12 cellular contexts compared by ENCODE assay signal in the genomic region with DNA sequence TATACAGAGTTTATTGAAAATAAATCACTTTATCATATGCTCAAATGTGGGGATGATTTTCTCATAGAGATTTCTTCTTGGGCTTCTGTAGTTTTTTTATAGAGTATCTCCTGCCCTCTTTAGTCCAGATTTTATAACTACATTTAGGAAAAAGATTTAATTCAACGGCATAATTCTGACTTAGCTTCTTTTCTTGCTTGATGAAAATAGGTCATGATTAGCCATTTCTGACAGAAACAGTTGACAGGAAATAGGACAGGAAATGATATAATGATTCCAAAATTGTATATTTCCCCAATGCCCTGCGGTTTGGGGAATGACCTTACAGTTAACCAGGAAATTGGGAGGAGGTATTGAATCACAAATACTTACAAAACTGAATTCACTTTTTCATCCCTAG.
DNase-seq lines count a peak whose midpoint lies in the region; ATAC-seq, FAIRE-seq and TF ChIP-seq lines count a peak whose summit lies in the region.
"Had no signal": no experiment of that assay in that cellular context is flagged by ENCODE, and none has a peak within 500 bp of the region (broad histone marks: within the 10 kb centered on the region; RNA-seq: fewer than 3 reads in every experiment).

No MANE protein-coding gene starts in this region.

- H3K4me2 ChIP-seq in endothelial cell of umbilical vein (ENCODE audit: insufficient read depth, low read length) = peak overlapping the region; percentile 72

- no TSS peak for BruUV-seq in endothelial cell of umbilical vein (replicated peaks; lab: Mats Ljungman, UMichigan)

- peak overlapping the region; percentile 40 for H3K27ac ChIP-seq in endothelial cell of umbilical vein (ENCODE audit: insufficient read depth, low read depth, low read length)

- H3K4me1 ChIP-seq in endothelial cell of umbilical vein (ENCODE audit: control insufficient read depth, extremely low read depth, insufficient read depth, low read length) = peaks cover 14% of the 10 kb centered on the region
- H3K4me1 ChIP-seq in mucosa of descending colon (ENCODE audit: low read depth) = no peaks in the 10 kb centered on the region

- intact Hi-C loops in endothelial cell of umbilical vein (cut with micrococcal nuclease) (loop anchor here (1.0 to 10.0 kb wide), 6 partner anchors 210 to 1798 kb away; no protein-coding TSS in a partner anchor), mucosa of descending colon (cut with DNase I, micrococcal nuclease) (no loop called here)

- H3K79me2 ChIP-seq in endothelial cell of umbilical vein (ENCODE audit: control insufficient read depth, insufficient read depth, low read length) = no peaks in the 10 kb centered on the region

- peaks cover 3% of the 10 kb centered on the region for H3K9me3 Mint-ChIP-seq in stimulated activated effector memory CD8-positive, alpha-beta T cell treated with anti-CD3 and anti-CD28 coated beads, Interleukin-12 subunit alpha, Interleukin-12 subunit beta, amount 100 ng/mL, for 72 hours
- H3K9me3 Mint-ChIP-seq: activated CD4-positive, alpha-beta T cell treated with anti-CD3 and anti-CD28 coated beads, Interleukin-2, amount 10 ng/mL, durations not matched to agents 7 days and 5 days had no signal

- FAIRE-seq in endothelial cell of umbilical vein (lab: Jason Lieb, UNC) = peak; percentile 83
- FAIRE-seq: K562 had no signal

- TF ChIP-seq CTCF in endothelial cell of umbilical vein (IDR thresholded peaks at IDR 0.05; ENCODE audit: extremely low read depth in 1 of 2, insufficient read depth in 1 of 2, low read depth in 1 of 2, low read length in 2 of 2) = no peak
- TF ChIP-seq CTCF in retinal pigment epithelial cell (conservative IDR thresholded peaks at IDR 0.05; ENCODE audit: low read depth, low read length) = peak; percentile 27
- TF ChIP-seq CTCF in mucosa of descending colon (IDR thresholded peaks at IDR 0.05) = no peak

- H3K36me3 Mint-ChIP-seq in stimulated activated effector memory CD8-positive, alpha-beta T cell treated with anti-CD3 and anti-CD28 coated beads, Interleukin-12 subunit alpha, Interleukin-12 subunit beta, amount 100 ng/mL, for 72 hours = no peaks in the 10 kb centered on the region

- no peaks in the 10 kb centered on the region for H3K4me1 Mint-ChIP-seq in stimulated activated effector memory CD8-positive, alpha-beta T cell treated with anti-CD3 and anti-CD28 coated beads, Interleukin-12 subunit alpha, Interleukin-12 subunit beta, amount 100 ng/mL, for 72 hours
- H3K4me1 Mint-ChIP-seq: activated CD4-positive, alpha-beta T cell treated with anti-CD3 and anti-CD28 coated beads, Interleukin-2, amount 10 ng/mL, durations not matched to agents 7 days and 5 days had no signal

- no peak for ATAC-seq in stimulated activated effector memory CD8-positive, alpha-beta T cell treated with anti-CD3 and anti-CD28 coated beads, Interleukin-12 subunit alpha, Interleukin-12 subunit beta, amount 100 ng/mL, for 72 hours
- no peak for ATAC-seq in mucosa of descending colon
- ATAC-seq: K562 had no signal

- H3K4me3 Mint-ChIP-seq in stimulated activated effector memory CD8-positive, alpha-beta T cell treated with anti-CD3 and anti-CD28 coated beads, Interleukin-12 subunit alpha, Interleukin-12 subunit beta, amount 100 ng/mL, for 72 hours = no peak overlapping the region
- H3K4me3 Mint-ChIP-seq: activated CD4-positive, alpha-beta T cell treated with anti-CD3 and anti-CD28 coated beads, Interleukin-2, amount 10 ng/mL, durations not matched to agents 7 days and 5 days had no signal

- H3K27ac Mint-ChIP-seq in stimulated activated effector memory CD8-positive, alpha-beta T cell treated with anti-CD3 and anti-CD28 coated beads, Interleukin-12 subunit alpha, Interleukin-12 subunit beta, amount 100 ng/mL, for 72 hours = no peak overlapping the region
- H3K27ac Mint-ChIP-seq: activated CD4-positive, alpha-beta T cell treated with anti-CD3 and anti-CD28 coated beads, Interleukin-2, amount 10 ng/mL, durations not matched to agents 7 days and 5 days had no signal

- H2AFZ ChIP-seq in endothelial cell of umbilical vein (ENCODE audit: low read depth, low read length) = no peak overlapping the region

- H3K9me3 ChIP-seq in endothelial cell of umbilical vein (replicated peaks; ENCODE audit: control insufficient read depth, insufficient read depth, low read length) (no peaks in the 10 kb centered on the region), mucosa of descending colon (no peaks in the 10 kb centered on the region)

- CTCF ChIA-PET in endothelial cell of umbilical vein (lab: Charles Lee) = interaction anchor here (0.9 to 2.4 kb wide), 12 partner anchors 9 to 561 kb away, joined by 3 to 16 read pairs (median 4); no protein-coding TSS in a partner anchor

- no peak for TF ChIP-seq POLR2A in endothelial cell of umbilical vein (IDR thresholded peaks at IDR 0.05; ENCODE audit: low read depth, low read length)

- no peaks in the 10 kb centered on the region for H4K20me1 ChIP-seq in endothelial cell of umbilical vein (replicated peaks; ENCODE audit: control insufficient read depth, extremely low read depth, insufficient read depth, low read length)

- H3K36me3 ChIP-seq in endothelial cell of umbilical vein (ENCODE audit: control insufficient read depth in 2 of 2, extremely low read depth in 1 of 2, insufficient read depth in 2 of 2, low read length in 2 of 2) = no peaks in the 10 kb centered on the region
- no peaks in the 10 kb centered on the region for H3K36me3 ChIP-seq in mucosa of descending colon (ENCODE audit: low read depth)

- DNase-seq in NCI-H1092 treated with DMSO at 0.1 percent for 48 hours (lab: John Stamatoyannopoulos, UW) (peak; percentile 13), NCI-H1092 (lab: John Stamatoyannopoulos, UW) (no peak), NOMO-1 treated with DMSO at 0.1 percent for 48 hours (lab: John Stamatoyannopoulos, UW; ENCODE audit: unreplicated experiment) (peak; percentile 35), endothelial cell of umbilical vein (ENCODE audit: low read depth, low spot score) (peak; percentile 65), retinal pigment epithelial cell (ENCODE audit: low read depth) (no peak), cerebellar nuclear complex (lab: John Stamatoyannopoulos, UW) (no peak), mucosa of descending colon (no peak)
- no peak for DNase-seq in stimulated activated effector memory CD8-positive, alpha-beta T cell treated with anti-CD3 and anti-CD28 coated beads, Interleukin-12 subunit alpha, Interleukin-12 subunit beta, amount 100 ng/mL, for 72 hours (ENCODE audit: low spot score in 2 of 2)
- DNase-seq: activated CD4-positive, alpha-beta T cell treated with anti-CD3 and anti-CD28 coated beads, Interleukin-2, amount 10 ng/mL, durations not matched to agents 7 days and 5 days; effector memory CD4-positive, alpha-beta T cell; occipital lobe had no signal

- H3K9me1 ChIP-seq in endothelial cell of umbilical vein (replicated peaks; ENCODE audit: control insufficient read depth, extremely low read depth, insufficient read depth, low read length) = no peaks in the 10 kb centered on the region

- dilution Hi-C loops in endothelial cell of umbilical vein (cut with MboI; ENCODE audit: extremely low pct_ligation_motif_present, low sequenced_read_pairs) = no loop called here

- POLR2A ChIA-PET in endothelial cell of umbilical vein (lab: Charles Lee) = no interaction called here

- no peaks in the 10 kb centered on the region for H3K27me3 ChIP-seq in endothelial cell of umbilical vein (ENCODE audit: control insufficient read depth in 2 of 2, insufficient read depth in 2 of 2, low read length in 2 of 2)

- no peak overlapping the region for H3K4me3 ChIP-seq in endothelial cell of umbilical vein (replicated peaks in 1 of 3; ENCODE audit: insufficient read depth in 1 of 3, low read depth in 1 of 3, low read length in 3 of 3)
- H3K4me3 ChIP-seq in retinal pigment epithelial cell (ENCODE audit: low read length) = no peak overlapping the region
- H3K4me3 ChIP-seq in mucosa of descending colon = no peak overlapping the region
- H3K4me3 ChIP-seq: K562 had no signal

- peak overlapping the region; percentile 8 for H3K9ac ChIP-seq in endothelial cell of umbilical vein (replicated peaks; ENCODE audit: extremely low read depth, insufficient read depth, low read length)

TF ChIP-seq in endothelial cell of umbilical vein, 7 proteins besides CTCF, POLR2A, EP300 and RAD21:
- TF ChIP-seq MYC (IDR thresholded peaks at IDR 0.05; ENCODE audit: low read depth, low read length) = no peak
- no peak for TF ChIP-seq EZH2 (IDR thresholded peaks at IDR 0.05; ENCODE audit: borderline replicate concordance, low read depth, low read length, severe bottlenecking)
- no peak for TF ChIP-seq MAX (IDR thresholded peaks at IDR 0.05; ENCODE audit: insufficient read depth, insufficient read length)
- TF ChIP-seq JUN (IDR thresholded peaks at IDR 0.05; ENCODE audit: borderline replicate concordance, insufficient read depth, insufficient read length, low read depth) = peak; percentile 75
- TF ChIP-seq POLR2AphosphoS5 (IDR thresholded peaks at IDR 0.05; ENCODE audit: insufficient read depth, low read depth, low read length) = no peak
- peak; percentile 52 for TF ChIP-seq FOS (IDR thresholded peaks at IDR 0.05; ENCODE audit: borderline replicate concordance, insufficient read depth, low read length)
- TF ChIP-seq GATA2 (IDR thresholded peaks at IDR 0.05; ENCODE audit: insufficient read depth, insufficient read length, low read depth, low read length) = no peak

Comparison
In these comparisons a context has a peak if more than half of its experiments do, and no peak if none do; other contexts are left out.
1. DNase-seq: peak in NCI-H1092 treated with DMSO at 0.1 percent for 48 hours (single experiment), NOMO-1 treated with DMSO at 0.1 percent for 48 hours (single experiment) and endothelial cell of umbilical vein (single experiment); none in NCI-H1092 (single experiment), retinal pigment epithelial cell (single experiment), stimulated activated effector memory CD8-positive, alpha-beta T cell treated with anti-CD3 and anti-CD28 coated beads, Interleukin-12 subunit alpha, Interleukin-12 subunit beta, amount 100 ng/mL, for 72 hours (0 of 2), cerebellar nuclear complex (0 of 2) and mucosa of descending colon (0 of 3).